Comparison of ENCODE assay signal across 3 cellular contexts in the genomic region with DNA sequence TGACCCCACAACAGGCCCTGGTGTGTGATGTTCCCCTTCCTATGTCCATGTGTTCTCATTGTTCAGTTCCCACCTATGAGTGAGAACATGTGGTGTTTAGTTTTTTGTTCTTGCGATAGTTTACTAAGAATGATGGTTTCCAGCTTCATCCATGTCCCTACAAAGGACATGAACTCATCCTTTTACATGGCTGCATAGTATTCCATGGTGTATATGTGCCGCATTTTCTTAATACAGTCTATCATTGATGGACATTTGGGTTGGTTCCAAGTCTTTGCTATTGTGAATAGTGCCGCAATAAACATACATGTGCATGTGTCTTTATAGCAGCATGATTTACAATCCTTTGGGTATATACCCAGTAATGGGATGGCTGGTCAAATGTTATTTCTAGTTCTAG. TPM values are rescaled to one million over a fixed set of nuclear protein-coding genes. Genes with fewer than 3 reads are reported as not detected.
"Had no signal": no experiment of that assay in that cellular context is flagged by ENCODE, and none has a peak within 500 bp of the region (broad histone marks: within the 10 kb centered on the region; RNA-seq: fewer than 3 reads in every experiment).

No MANE protein-coding gene starts in this region.

RNA-seq across cellular contexts. Expression of a gene that starts 22.6 kb away (rescaled TPM):
- total RNA-seq: LHCN-M2, MCF 10A, NCI-H460 had no signal
